8 cellular contexts compared by ENCODE assay signal in the genomic region with DNA sequence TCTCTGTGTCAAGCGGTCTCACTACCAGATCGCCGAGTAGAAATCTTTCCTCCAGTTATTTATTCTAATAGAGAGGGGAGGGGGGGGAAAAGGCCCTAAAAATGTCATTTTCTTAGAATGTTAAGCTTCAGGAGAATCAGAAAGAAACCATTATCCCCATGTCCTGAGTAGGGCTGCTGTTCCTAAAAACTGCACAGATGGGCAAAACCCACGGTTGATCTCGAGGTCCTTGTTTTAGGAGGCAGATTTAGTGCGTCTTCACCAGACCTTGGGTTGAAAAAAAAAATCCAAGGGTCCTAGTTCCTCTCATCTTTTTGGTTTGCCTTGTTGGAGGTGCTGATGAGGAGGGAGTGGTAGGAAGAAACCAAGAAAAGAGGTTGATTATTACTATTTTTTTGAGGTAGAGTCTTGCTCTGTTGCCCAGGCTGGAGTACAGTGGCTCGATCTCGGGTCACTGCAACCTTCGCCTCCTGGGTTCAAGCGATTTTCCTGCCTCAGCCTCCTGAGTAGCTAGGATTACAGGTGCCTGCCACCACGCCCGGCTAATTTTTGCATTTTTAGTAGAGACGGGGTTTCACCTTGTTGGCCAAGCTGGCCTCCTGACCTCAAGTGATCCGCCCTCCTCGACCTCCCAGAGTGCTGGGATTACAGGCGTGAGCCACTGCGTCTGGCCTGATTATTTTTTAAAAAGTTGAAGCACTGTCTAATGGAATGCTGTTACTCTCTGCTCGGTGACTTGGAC. TPM values are rescaled to one million over a fixed set of nuclear protein-coding genes. Genes with fewer than 3 reads are reported as not detected.
A peak's percentile ranks its signal among the peaks of the same experiment; 100 is the strongest.
DNase-seq lines count a peak whose midpoint lies in the region; ATAC-seq and TF ChIP-seq lines count a peak whose summit lies in the region.

No MANE protein-coding gene starts in this region.

- in situ Hi-C loops in HAP-1 (cut with MboI; ENCODE audit: low sequenced_read_pairs) = no loop called here
- in situ Hi-C loops in GM13977 (cut with MboI; ENCODE audit: low pct_unique_long_range_greater_than_20kb, low sequenced_read_pairs, unreplicated experiment) = no loop called here

- H4K20me1 ChIP-seq in hepatocyte (ENCODE audit: insufficient read depth, poor library complexity, severe bottlenecking) = peaks cover 25% of the 10 kb centered on the region

- H3K27me3 Mint-ChIP-seq in activated B cell treated with CpG ODN at 0.5 μM for 24 hours = no peaks in the 10 kb centered on the region

- TF ChIP-seq CTCF in activated B cell treated with CpG ODN at 0.5 μM for 24 hours (IDR thresholded peaks at IDR 0.05) = no peak
- TF ChIP-seq CTCF in hepatocyte (IDR thresholded peaks at IDR 0.05; ENCODE audit: poor library complexity) = no peak
- TF ChIP-seq CTCF in GM13977 (IDR thresholded peaks at IDR 0.05; ENCODE audit: extremely low read depth, insufficient read depth, missing control alignments) = no peak

- peaks cover 56% of the 10 kb centered on the region for H3K79me2 ChIP-seq in hepatocyte

- DNase-seq in HAP-1 (ENCODE audit: low spot score in 2 of 2) (peak in 1 of 2 experiments; percentile 34), activated B cell treated with CpG ODN at 0.5 μM for 24 hours (no peak), hepatocyte (ENCODE audit: low spot score) (no peak), AG20443 (ENCODE audit: low spot score) (no peak), GM13977 (ENCODE audit: low spot score) (no peak), NCI-H524 treated with DMSO at 0.1 percent for 48 hours (lab: John Stamatoyannopoulos, UW) (no peak)

- H3K9me2 ChIP-seq in hepatocyte (replicated peaks; ENCODE audit: insufficient read depth) = no peaks in the 10 kb centered on the region

- H3K36me3 Mint-ChIP-seq in activated B cell treated with CpG ODN at 0.5 μM for 24 hours (ENCODE audit: low read depth) = peaks cover 22% of the 10 kb centered on the region

- H3K9me3 Mint-ChIP-seq in activated B cell treated with CpG ODN at 0.5 μM for 24 hours = no peaks in the 10 kb centered on the region

- WGBS in hepatocyte (ENCODE audit: low lambda C conversion rate, missing lambda C conversion rate) = 35% methylated on average over 18 of the region's 18 CpGs

- peak overlapping the region; percentile 85 for H2AFZ ChIP-seq in hepatocyte

- POLR2A ChIA-PET in activated B cell treated with CpG ODN at 0.5 μM for 24 hours (lab: Charles Lee) = interaction anchor here (0.7 to 3.1 kb wide), 9 partner anchors 16 to 1054 kb away, joined by 3 to 18 read pairs (median 3); a partner anchor contains a TSS

- H3K27me3 ChIP-seq in HAP-1 (ENCODE audit: low read depth) = no peaks in the 10 kb centered on the region
- H3K27me3 ChIP-seq in hepatocyte = no peaks in the 10 kb centered on the region

- H3K4me3 Mint-ChIP-seq in activated B cell treated with CpG ODN at 0.5 μM for 24 hours = peak overlapping the region; percentile 93

- H3K36me3 ChIP-seq in HAP-1 (replicated peaks) (peaks cover 17% of the 10 kb centered on the region), hepatocyte (replicated peaks; ENCODE audit: insufficient read depth, low read depth) (no peaks in the 10 kb centered on the region)

- peak overlapping the region; percentile 86 for H3K27ac Mint-ChIP-seq in activated B cell treated with CpG ODN at 0.5 μM for 24 hours

- peaks cover 52% of the 10 kb centered on the region for H3K4me1 Mint-ChIP-seq in activated B cell treated with CpG ODN at 0.5 μM for 24 hours

- ATAC-seq in activated B cell treated with CpG ODN at 0.5 μM for 24 hours (ENCODE audit: low read depth) (no peak), HG03039 (IDR thresholded peaks at IDR 0.05; ENCODE audit: unreplicated experiment) (no peak)

- CTCF ChIA-PET in activated B cell treated with CpG ODN at 0.5 μM for 24 hours (lab: Charles Lee) = interaction anchor here (1.0 kb wide), 1 partner anchor 17 kb away, joined by 3 read pairs; no protein-coding TSS in a partner anchor

- H3K27ac ChIP-seq in hepatocyte = peak overlapping the region; percentile 99
- peak overlapping the region in 20 of 21 experiments; percentile 89 to 99 (median 97) for H3K27ac ChIP-seq in skin epidermis

- H3K4me1 ChIP-seq in HAP-1 (peaks cover 9% of the 10 kb centered on the region), hepatocyte (ENCODE audit: insufficient read depth) (peaks cover 28% of the 10 kb centered on the region)

- H3K4me3 ChIP-seq in HAP-1 = peak overlapping the region; percentile 68
- peak overlapping the region; percentile 76 for H3K4me3 ChIP-seq in hepatocyte
- H3K4me3 ChIP-seq in skin epidermis = peak overlapping the region; percentile 67 to 99 (median 83)

- H3K4me2 ChIP-seq in hepatocyte = peak overlapping the region; percentile 88

- intact Hi-C loops in activated B cell treated with CpG ODN at 0.5 μM for 24 hours (cut with micrococcal nuclease) = no loop called here

- H3K9me3 ChIP-seq in HAP-1 (no peaks in the 10 kb centered on the region; the same call in 1 of the 2 replicates), hepatocyte (ENCODE audit: low read depth) (no peaks in the 10 kb centered on the region)

RNA-seq across cellular contexts. Expression of a gene that starts 1.4 kb away (rescaled TPM):
- total RNA-seq in activated B cell treated with CpG ODN at 0.5 μM for 24 hours (66.6 and 67.3 TPM in 2 replicates), hepatocyte (48.0 and 59.0 TPM in 2 replicates)
- 39.3 and 47.4 TPM in 2 replicates for polyA plus RNA-seq in hepatocyte

RNA-seq across cellular contexts. Expression of a gene that starts 42.0 kb away (rescaled TPM):
- total RNA-seq in activated B cell treated with CpG ODN at 0.5 μM for 24 hours (7.1 and 10.2 TPM in 2 replicates), hepatocyte (7.2 and 12.3 TPM in 2 replicates)
- polyA plus RNA-seq in hepatocyte = 11.8 and 17.9 TPM in 2 replicates
